25 cellular contexts compared by ENCODE assay signal in the genomic region with DNA sequence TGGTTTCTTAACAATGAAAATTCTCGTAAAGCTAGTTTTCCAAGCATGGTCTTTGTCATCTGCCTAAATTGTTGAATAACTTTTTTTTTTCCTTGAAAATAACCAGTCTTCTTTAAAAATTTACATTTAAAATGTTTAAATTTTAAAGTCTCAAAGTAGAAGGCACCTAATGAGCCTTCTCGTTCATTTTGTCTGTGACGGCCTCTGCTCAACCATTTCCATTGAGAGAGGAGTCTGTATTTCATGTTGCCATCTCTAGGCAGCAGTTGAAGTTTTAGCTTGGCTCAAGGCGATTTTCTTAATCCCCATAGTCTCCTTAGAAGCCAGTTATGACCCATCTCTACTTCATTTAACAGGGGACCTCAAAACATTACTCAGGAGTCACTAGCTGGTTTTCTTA.
"Had no signal": no experiment of that assay in that cellular context is flagged by ENCODE, and none has a peak within 500 bp of the region (broad histone marks: within the 10 kb centered on the region; RNA-seq: fewer than 3 reads in every experiment).

No MANE protein-coding gene starts in this region.

- ATAC-seq: effector memory CD8-positive, alpha-beta T cell; esophagus mucosa; foreskin keratinocyte; gastrocnemius medialis; gastroesophageal sphincter; heart left ventricle; heart right ventricle had no signal

- H3K27ac Mint-ChIP-seq: dendritic cell treated with granulocyte-macrophage colony-stimulating factor and Interleukin-4, amounts not matched to agents 40 ng/mL and 50 ng/mL, for 4 days; effector memory CD8-positive, alpha-beta T cell; endodermal cell had no signal

- H3K9me3 Mint-ChIP-seq: dendritic cell treated with granulocyte-macrophage colony-stimulating factor and Interleukin-4, amounts not matched to agents 40 ng/mL and 50 ng/mL, for 4 days; effector memory CD8-positive, alpha-beta T cell; endodermal cell had no signal

- H3K9me3 ChIP-seq: colonic mucosa, esophagus muscularis mucosa, esophagus squamous epithelium, gastrocnemius medialis, gastroesophageal sphincter, heart left ventricle, heart right ventricle had no signal

- H3K4me3 ChIP-seq: colonic mucosa, coronary artery, dorsolateral prefrontal cortex, esophagus muscularis mucosa, esophagus squamous epithelium, gastrocnemius medialis, gastroesophageal sphincter, heart left ventricle, heart right ventricle had no signal

- H3K27ac ChIP-seq: colonic mucosa, coronary artery, dorsolateral prefrontal cortex, epithelial cell of prostate, esophagus muscularis mucosa, esophagus squamous epithelium, foreskin keratinocyte, gastrocnemius medialis, gastroesophageal sphincter, heart left ventricle, heart right ventricle had no signal

- H3K27me3 Mint-ChIP-seq: dendritic cell treated with granulocyte-macrophage colony-stimulating factor and Interleukin-4, amounts not matched to agents 40 ng/mL and 50 ng/mL, for 4 days; effector memory CD8-positive, alpha-beta T cell had no signal

- H3K27me3 ChIP-seq: colonic mucosa, dorsolateral prefrontal cortex, esophagus muscularis mucosa, esophagus squamous epithelium, foreskin keratinocyte, gastrocnemius medialis, gastroesophageal sphincter, heart left ventricle, heart right ventricle had no signal

- H3K4me3 Mint-ChIP-seq: dendritic cell treated with granulocyte-macrophage colony-stimulating factor and Interleukin-4, amounts not matched to agents 40 ng/mL and 50 ng/mL, for 4 days; effector memory CD8-positive, alpha-beta T cell; endodermal cell had no signal

- H3K36me3 ChIP-seq: colonic mucosa had no signal

- DNase-seq: colonic mucosa; cortex of kidney; dermis blood vessel endothelial cell; dorsolateral prefrontal cortex; effector CD4-positive, alpha-beta T cell; effector CD8-positive, alpha-beta T cell; effector memory CD4-positive, alpha-beta T cell; effector memory CD8-positive, alpha-beta T cell; endodermal cell; erythroblast; esophagus squamous epithelium; foreskin fibroblast; foreskin keratinocyte; foreskin melanocyte; gastrocnemius medialis; glutamatergic neuron; head of caudate nucleus; heart left ventricle; heart right ventricle had no signal

- H3K4me1 ChIP-seq: colonic mucosa had no signal
